Comparison of ENCODE assay signal across 8 cellular contexts in the genomic region with DNA sequence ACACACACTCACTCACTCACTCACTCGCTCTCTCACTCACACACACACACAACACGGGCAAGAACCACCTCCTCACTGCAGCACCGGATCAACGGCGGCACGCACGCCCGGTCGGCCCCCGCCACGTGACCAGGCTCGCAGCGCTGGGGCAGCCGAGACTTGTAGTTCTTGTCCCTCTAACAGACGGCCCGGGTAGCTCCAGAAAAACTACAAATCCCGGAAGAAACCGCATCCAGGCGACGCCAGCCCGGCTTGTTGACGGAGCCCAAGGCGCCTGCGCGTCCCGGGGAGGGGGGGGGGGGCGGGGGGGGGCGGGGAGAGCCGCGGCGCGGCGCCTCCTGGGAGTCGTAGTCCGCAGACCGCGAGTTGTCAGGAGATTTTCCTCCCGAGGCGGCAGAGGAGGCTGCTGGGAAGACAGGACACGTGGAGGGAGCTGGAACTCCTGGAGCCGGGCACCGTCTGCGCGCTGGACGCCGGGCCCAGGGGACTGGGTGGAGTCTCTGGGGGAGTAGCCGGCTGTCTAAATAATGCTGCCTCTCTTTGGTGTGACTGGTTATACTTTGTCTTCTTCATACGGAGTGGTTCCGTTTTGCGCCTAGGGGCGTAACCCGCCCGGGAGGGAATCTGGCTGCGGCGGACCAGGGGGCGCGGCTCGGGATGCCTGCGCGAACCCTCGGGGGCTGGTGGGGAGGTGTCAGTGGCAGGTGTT. TPM values are rescaled to one million over a fixed set of nuclear protein-coding genes. Genes with fewer than 3 reads are reported as not detected.
DNase-seq lines count a peak whose midpoint lies in the region; ATAC-seq and TF ChIP-seq lines count a peak whose summit lies in the region.

A gene with protein sequence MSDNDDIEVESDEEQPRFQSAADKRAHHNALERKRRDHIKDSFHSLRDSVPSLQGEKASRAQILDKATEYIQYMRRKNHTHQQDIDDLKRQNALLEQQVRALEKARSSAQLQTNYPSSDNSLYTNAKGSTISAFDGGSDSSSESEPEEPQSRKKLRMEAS (minus strand): TSS at position 77 of the 709 bp plus-strand sequence. CDS start 178 bp downstream, outside the sequence.

- peak; percentile 67 for TF ChIP-seq POLR2A in testis (IDR thresholded peaks at IDR 0.05)

- peak; percentile 99 for DNase-seq in GM06990 (ENCODE audit: extremely low read depth, insufficient read length)
- DNase-seq in NCI-H1092 treated with DMSO at 0.1 percent for 48 hours (lab: John Stamatoyannopoulos, UW): peak; percentile 99
- peak; percentile 76 for DNase-seq in SKM-1 (lab: John Stamatoyannopoulos, UW; ENCODE audit: unreplicated experiment)
- DNase-seq in glomerular visceral epithelial cell (ENCODE audit: extremely low spot score): peak; percentile 99
- peak; percentile 93 for DNase-seq in omental fat pad (ENCODE audit: low spot score)
- peak; percentile 99 for DNase-seq in testis

- ATAC-seq in HG02588 (IDR thresholded peaks at IDR 0.05; ENCODE audit: unreplicated experiment): peak; percentile 88
- peak; percentile 96 for ATAC-seq in omental fat pad (ENCODE audit: low FRiP score)

- no peaks in the 10 kb centered on the region for H3K9me3 Mint-ChIP-seq in activated naive CD8-positive, alpha-beta T cell (ENCODE audit: low read depth)

- H3K4me1 ChIP-seq in testis: peaks cover 9% of the 10 kb centered on the region

- no peaks in the 10 kb centered on the region for H3K36me3 ChIP-seq in GM06990 (ENCODE audit: control insufficient read depth, insufficient read depth, low read length)
- H3K36me3 ChIP-seq in testis (ENCODE audit: low read depth, missing control alignments): no peaks in the 10 kb centered on the region

- peak within 1 kb of the TSS; percentile 85 to 90 for H3K27ac ChIP-seq in testis

- peaks cover 3% of the 10 kb centered on the region for H3K36me3 Mint-ChIP-seq in activated naive CD8-positive, alpha-beta T cell

- peaks cover 36% of the 10 kb centered on the region for H3K4me1 Mint-ChIP-seq in activated naive CD8-positive, alpha-beta T cell (ENCODE audit: low read depth)

- H3K4me3 ChIP-seq in GM06990 (replicated peaks; ENCODE audit: low read depth, low read length): peak within 1 kb of the TSS; percentile 95
- H3K4me3 ChIP-seq in testis: peak within 1 kb of the TSS; percentile 85 to 96

- WGBS in testis, 2 donors: 1 to 3% methylated on average over 8 to 61 of the region's 61 CpGs

- no peaks in the 10 kb centered on the region for H3K27me3 Mint-ChIP-seq in activated naive CD8-positive, alpha-beta T cell

- TF ChIP-seq CTCF in GM06990 (IDR thresholded peaks at IDR 0.05; ENCODE audit: insufficient read depth, low read length, poor library complexity, severe bottlenecking) (no peak), omental fat pad (IDR thresholded peaks at IDR 0.05) (no peak), testis (IDR thresholded peaks at IDR 0.05) (no peak)

- intact Hi-C loops in testis (cut with DNase I; ENCODE audit: low total_unique reads): no loop called here

- peak within 1 kb of the TSS; percentile 97 for H3K27ac Mint-ChIP-seq in activated naive CD8-positive, alpha-beta T cell

- no peaks in the 10 kb centered on the region for H3K9me3 ChIP-seq in testis

- H3K4me3 Mint-ChIP-seq in activated naive CD8-positive, alpha-beta T cell: peak within 1 kb of the TSS; percentile 96

- H3K27me3 ChIP-seq in GM06990 (replicated peaks; ENCODE audit: control insufficient read depth, insufficient read depth, low read length) (no peaks in the 10 kb centered on the region), testis (no peaks in the 10 kb centered on the region)

RNA-seq across cellular contexts. Expression of the gene that starts here (rescaled TPM):
- total RNA-seq in omental fat pad (10 to 100 TPM; 38.6 to 69.8 (median 55.3) TPM), testis (10 to 100 TPM; 53.1 to 56.4 TPM)
- polyA plus RNA-seq in testis (ENCODE audit: insufficient read depth, low read depth, low replicate concordance): 56.7 TPM

Comparison
In these comparisons a context has a peak if more than half of its experiments do, and no peak if none do; other contexts are left out.
1. Peak in every context shown above with its lines: DNase-seq, ATAC-seq, H3K4me3 ChIP-seq and H3K27ac ChIP-seq.